ENCODE assay signal across 21 cellular contexts in genomic region chr3:125045194-125045593, GRCh38. TPM values are rescaled to one million over a fixed set of nuclear protein-coding genes. Genes with fewer than 3 reads are reported as not detected.
DNase-seq lines count a peak whose midpoint lies in the region; ATAC-seq, FAIRE-seq and TF ChIP-seq lines count a peak whose summit lies in the region.
"Had no signal": no experiment of that assay in that cellular context is flagged by ENCODE, and none has a peak within 500 bp of the region (broad histone marks: within the 10 kb centered on the region; RNA-seq: fewer than 3 reads in every experiment).

No MANE protein-coding gene starts in this region.

- TF ChIP-seq RAD21 in SK-N-SH (IDR thresholded peaks at IDR 0.05; ENCODE audit: low read length): no peak

- peak overlapping the region in 1 of 2 experiments; percentile 82; a peak in 1 of 4 replicates for H3K27ac ChIP-seq in SK-N-SH (ENCODE audit: low read depth in 2 of 2, low read length in 1 of 2)
- no peak overlapping the region for H3K27ac ChIP-seq in endothelial cell of umbilical vein (ENCODE audit: insufficient read depth, low read depth, low read length)
- H3K27ac ChIP-seq in lung (ENCODE audit: low read depth in 1 of 2, low read length in 1 of 2): peak overlapping the region; percentile 68 to 78
- peak overlapping the region; percentile 89 to 96 (median 92) for H3K27ac ChIP-seq in thyroid gland
- H3K27ac ChIP-seq in Karpas-422 (ENCODE audit: low read length): no peak overlapping the region; the same call in 1 of the 2 replicates
- H3K27ac ChIP-seq: brain microvascular endothelial cell, PC-9, SK-N-MC had no signal

- H3K9ac ChIP-seq in SK-N-SH: no peak overlapping the region
- no peak overlapping the region for H3K9ac ChIP-seq in endothelial cell of umbilical vein (replicated peaks; ENCODE audit: extremely low read depth, insufficient read depth, low read length)
- H3K9ac ChIP-seq in Karpas-422 (ENCODE audit: low read length): no peak overlapping the region

- TF ChIP-seq CTCF in SK-N-SH (IDR thresholded peaks at IDR 0.05) (no peak), endothelial cell of umbilical vein (IDR thresholded peaks at IDR 0.05; ENCODE audit: extremely low read depth in 1 of 2, insufficient read depth in 1 of 2, low read depth in 1 of 2, low read length in 2 of 2) (no peak), lung (IDR thresholded peaks at IDR 0.05; ENCODE audit: control extremely low read depth, extremely low read depth) (no peak), thyroid gland (IDR thresholded peaks at IDR 0.05) (no peak)

- H3K36me3 ChIP-seq in SK-N-SH (replicated peaks in 1 of 2; ENCODE audit: control insufficient read depth in 1 of 2, insufficient read depth in 2 of 2, low read length in 1 of 2): peaks cover 10 to 15% of the 10 kb centered on the region in 2 experiments
- H3K36me3 ChIP-seq in endothelial cell of umbilical vein (ENCODE audit: control insufficient read depth in 2 of 2, extremely low read depth in 1 of 2, insufficient read depth in 2 of 2, low read length in 2 of 2): peaks cover 0 to 2% of the 10 kb centered on the region in 2 experiments
- peaks cover 0 to 2% of the 10 kb centered on the region in 2 donors for H3K36me3 ChIP-seq in lung (ENCODE audit: control insufficient read depth in 2 of 2, insufficient read depth in 2 of 2, low read length in 2 of 2)
- H3K36me3 ChIP-seq in thyroid gland: no peaks in the 10 kb centered on the region
- H3K36me3 ChIP-seq in Karpas-422 (ENCODE audit: insufficient read depth, low read length): peaks cover 40% of the 10 kb centered on the region
- H3K36me3 ChIP-seq: ovary had no signal

- no peaks in the 10 kb centered on the region for H3F3A ChIP-seq in SK-N-SH (replicated peaks; ENCODE audit: insufficient read depth)

- H3K9me1 ChIP-seq in endothelial cell of umbilical vein (replicated peaks; ENCODE audit: control insufficient read depth, extremely low read depth, insufficient read depth, low read length): no peaks in the 10 kb centered on the region

- H3K4me2 ChIP-seq in SK-N-SH (peak overlapping the region; percentile 51; the same call in 1 of the 2 replicates), endothelial cell of umbilical vein (ENCODE audit: insufficient read depth, low read length) (peak overlapping the region; percentile 74), Karpas-422 (ENCODE audit: low read depth, low read length, poor library complexity, severe bottlenecking) (no peak overlapping the region)
- H3K4me2 ChIP-seq: PC-9 had no signal

- H3K9me3 ChIP-seq in SK-N-SH (no peaks in the 10 kb centered on the region), endothelial cell of umbilical vein (replicated peaks; ENCODE audit: control insufficient read depth, insufficient read depth, low read length) (no peaks in the 10 kb centered on the region), lung (ENCODE audit: control insufficient read depth in 2 of 2, insufficient read depth in 1 of 2, low read length in 1 of 2) (no peaks in the 10 kb centered on the region), thyroid gland (no peaks in the 10 kb centered on the region), Karpas-422 (ENCODE audit: low read length) (no peaks in the 10 kb centered on the region)
- H3K9me3 ChIP-seq: ovary had no signal

- CTCF ChIA-PET in SK-N-SH (lab: Yijun Ruan, JAX): no interaction called here
- CTCF ChIA-PET in endothelial cell of umbilical vein (lab: Charles Lee): interaction anchor here (0.8 to 1.5 kb wide), 4 partner anchors 9 to 13 kb away, joined by 3 to 7 read pairs (median 4); no protein-coding TSS in a partner anchor

- H4K20me1 ChIP-seq in SK-N-SH (ENCODE audit: insufficient read depth) (peaks cover 83% of the 10 kb centered on the region), endothelial cell of umbilical vein (replicated peaks; ENCODE audit: control insufficient read depth, extremely low read depth, insufficient read depth, low read length) (no peaks in the 10 kb centered on the region), Karpas-422 (ENCODE audit: insufficient read depth, low read depth, low read length) (peaks cover 11% of the 10 kb centered on the region; the same call in 1 of the 2 replicates)

- peaks cover 23 to 54% of the 10 kb centered on the region in 2 experiments; a peak in 3 of 4 replicates for H3K4me1 ChIP-seq in SK-N-SH (ENCODE audit: control insufficient read depth in 1 of 2, insufficient read depth in 2 of 2, low read depth in 1 of 2, low read length in 1 of 2)
- H3K4me1 ChIP-seq in endothelial cell of umbilical vein (ENCODE audit: control insufficient read depth, extremely low read depth, insufficient read depth, low read length): peaks cover 42% of the 10 kb centered on the region
- H3K4me1 ChIP-seq in lung (ENCODE audit: control insufficient read depth in 2 of 2, insufficient read depth in 2 of 2, low read length in 2 of 2): peaks cover 26 to 56% of the 10 kb centered on the region in 2 donors
- H3K4me1 ChIP-seq in thyroid gland: peaks cover 62 to 90% of the 10 kb centered on the region in 2 donors
- H3K4me1 ChIP-seq in Karpas-422 (ENCODE audit: low read length): peaks cover 95% of the 10 kb centered on the region

- TF ChIP-seq POLR2A in endothelial cell of umbilical vein (IDR thresholded peaks at IDR 0.05; ENCODE audit: low read depth, low read length): no peak
- no peak for TF ChIP-seq POLR2A in thyroid gland (IDR thresholded peaks at IDR 0.05)

- H3K79me2 ChIP-seq in SK-N-SH (ENCODE audit: insufficient read depth): peaks cover 97% of the 10 kb centered on the region
- peaks cover 68% of the 10 kb centered on the region for H3K79me2 ChIP-seq in endothelial cell of umbilical vein (ENCODE audit: control insufficient read depth, insufficient read depth, low read length)
- peaks cover 100% of the 10 kb centered on the region for H3K79me2 ChIP-seq in Karpas-422 (ENCODE audit: low read length)

- H3K27me3 ChIP-seq in SK-N-SH (ENCODE audit: insufficient read depth): no peaks in the 10 kb centered on the region
- H3K27me3 ChIP-seq in endothelial cell of umbilical vein (ENCODE audit: control insufficient read depth in 2 of 2, insufficient read depth in 2 of 2, low read length in 2 of 2): no peaks in the 10 kb centered on the region
- H3K27me3 ChIP-seq in lung (ENCODE audit: control insufficient read depth, insufficient read depth): no peaks in the 10 kb centered on the region
- H3K27me3 ChIP-seq in thyroid gland: no peaks in the 10 kb centered on the region
- no peaks in the 10 kb centered on the region for H3K27me3 ChIP-seq in Karpas-422 (ENCODE audit: low read length)
- H3K27me3 ChIP-seq: brain microvascular endothelial cell, dorsolateral prefrontal cortex, ovary had no signal

- ATAC-seq in SK-N-SH treated with all-trans-retinoic acid at 6 μM for 48 hours: no peak
- no peak for ATAC-seq in lung (ENCODE audit: insufficient read depth, low FRiP score)

- POLR2A ChIA-PET in SK-N-SH (lab: Yijun Ruan, JAX): interaction anchor here (0.6 kb wide), 1 partner anchor 306 kb away, joined by 3 read pairs; no protein-coding TSS in a partner anchor
- POLR2A ChIA-PET in endothelial cell of umbilical vein (lab: Charles Lee): interaction anchor here (1.5 to 1.9 kb wide), 2 partner anchors 7 to 9 kb away, joined by 3 to 4 read pairs; no protein-coding TSS in a partner anchor

- intact Hi-C loops in endothelial cell of umbilical vein (cut with micrococcal nuclease): no loop called here
- intact Hi-C loops in thyroid gland (cut with DNase I): no loop called here

- H3K9me2 ChIP-seq in SK-N-SH (no peaks in the 10 kb centered on the region), Karpas-422 (replicated peaks; ENCODE audit: insufficient read depth, low read length) (no peaks in the 10 kb centered on the region)

- no peak overlapping the region for H2AFZ ChIP-seq in SK-N-SH (ENCODE audit: low read depth)
- H2AFZ ChIP-seq in endothelial cell of umbilical vein (ENCODE audit: low read depth, low read length): no peak overlapping the region
- H2AFZ ChIP-seq in Karpas-422 (ENCODE audit: low read length): no peak overlapping the region
- H2AFZ ChIP-seq: PC-9 had no signal

- WGBS in SK-N-SH (ENCODE audit: low lambda C conversion rate): 85% methylated on average over 5 of the region's 5 CpGs
- WGBS in lung, 2 donors: 65 to 77% methylated on average over 5 of the region's 5 CpGs
- WGBS in thyroid gland, 2 donors: 76 to 79% methylated on average over 5 of the region's 5 CpGs

- H3K4me3 ChIP-seq in SK-N-SH (ENCODE audit: low read depth in 2 of 2, low read length in 1 of 2) (no peak overlapping the region), endothelial cell of umbilical vein (replicated peaks in 1 of 3; ENCODE audit: insufficient read depth in 1 of 3, low read depth in 1 of 3, low read length in 3 of 3) (no peak overlapping the region), lung (no peak overlapping the region), thyroid gland (replicated peaks in 1 of 3) (no peak overlapping the region), Karpas-422 (ENCODE audit: low read length) (no peak overlapping the region)
- H3K4me3 ChIP-seq: dorsolateral prefrontal cortex, ovary, PC-9, SK-N-MC had no signal

- no peak for FAIRE-seq in endothelial cell of umbilical vein (lab: Jason Lieb, UNC)

- no TSS peak for BruUV-seq in endothelial cell of umbilical vein (replicated peaks; lab: Mats Ljungman, UMichigan)

- no peak for DNase-seq in SK-N-SH
- DNase-seq in endothelial cell of umbilical vein (ENCODE audit: low read depth, low spot score): no peak
- DNase-seq in lung (ENCODE audit: low spot score): no peak
- DNase-seq in thyroid gland: no peak
- DNase-seq in Karpas-422: no peak
- no peak for DNase-seq in NCI-H1436 treated with DMSO at 0.1 percent for 48 hours (lab: John Stamatoyannopoulos, UW)
- DNase-seq in NCI-H2081 (lab: John Stamatoyannopoulos, UW): no peak
- DNase-seq: 8988T; activated CD4-positive, alpha-beta T cell treated with anti-CD3 and anti-CD28 coated beads, Interleukin-2, amount 10 ng/mL, durations not matched to agents 7 days and 5 days; activated naive CD4-positive, alpha-beta T cell treated with anti-CD3 and anti-CD28 coated beads, Interleukin-2, amount 10 ng/mL, durations not matched to agents 7 days and 5 days; CD4-positive, CD25-positive, alpha-beta regulatory T cell; DMS53; dorsolateral prefrontal cortex; H9; NCI-H2081 treated with DMSO at 0.1 percent for 48 hours; NCI-H526; ovary; PC-9 had no signal

- dilution Hi-C loops in endothelial cell of umbilical vein (cut with MboI; ENCODE audit: extremely low pct_ligation_motif_present, low sequenced_read_pairs): no loop called here

- no peak for TF ChIP-seq EP300 in SK-N-SH (IDR thresholded peaks at IDR 0.05; ENCODE audit: borderline replicate concordance in 1 of 2, low read depth in 1 of 2, low read length in 1 of 2)

RNA-seq across cellular contexts. Expression of gene HEG1, which starts 10.6 kb away (rescaled TPM):
- polyA plus RNA-seq in SK-N-SH (2012; rRNA removed) (27.7 and 29.1 TPM in 2 replicates), endothelial cell of umbilical vein (40.9 and 50.1 TPM in 2 replicates), lung (10 to 100 TPM; 18.0 to 40.9 TPM)
- 27.1 and 30.0 TPM in 2 replicates for polyA plus RNA-seq in SK-N-SH (2012; cell fraction: cytosol; rRNA removed)
- 33.3 and 48.2 TPM in 2 replicates for polyA plus RNA-seq in SK-N-SH (2012; cell fraction: nucleus; rRNA removed)
- total RNA-seq in endothelial cell of umbilical vein (87.0 and 106 TPM in 2 replicates), lung (100 to 1,000 TPM in 1 of 2 donors, 10 to 100 TPM in 1; 90.4 to 115 TPM), thyroid gland (100 to 1,000 TPM in 3 of 4 donors, 10 to 100 TPM in 1; 91.4 to 266 (median 199) TPM)
- polyA plus RNA-seq in endothelial cell of umbilical vein (2011; cell fraction: cytosol; rRNA removed): 40.6 and 42.2 TPM in 2 replicates
- polyA plus RNA-seq in endothelial cell of umbilical vein (2011; cell fraction: nucleus; rRNA removed): 50.1 and 53.9 TPM in 2 replicates
- 54.3 and 76.5 TPM in 2 replicates for polyA plus RNA-seq in endothelial cell of umbilical vein (2012)
- 131 and 134 TPM in 2 replicates for polyA minus RNA-seq in endothelial cell of umbilical vein
- polyA minus RNA-seq in endothelial cell of umbilical vein (2011; cell fraction: cytosol; rRNA and poly(A)+ RNA removed): 39.0 TPM
- 47.2 and 83.6 TPM in 2 replicates for polyA minus RNA-seq in endothelial cell of umbilical vein (2011; cell fraction: nucleus; rRNA and poly(A)+ RNA removed)
- 57.3 and 57.9 TPM in 2 replicates for total RNA-seq in Karpas-422 (2014; rRNA removed; shearing (Covaris generic); ENCODE audit: low replicate concordance)

Comparison
In these comparisons a context has a peak if more than half of its experiments do, and no peak if none do; other contexts are left out.
1. H3K27ac ChIP-seq: peak in lung (2 of 2) and thyroid gland (3 of 3); none in endothelial cell of umbilical vein (single experiment) and Karpas-422 (single experiment).